In genomic region chr7:43758029-43758860, GRCh38 we compare ENCODE assay signal across 8 cellular contexts. TPM values are rescaled to one million over a fixed set of nuclear protein-coding genes. Genes with fewer than 3 reads are reported as not detected.
A peak's percentile ranks its signal among the peaks of the same experiment; 100 is the strongest.
DNase-seq lines count a peak whose midpoint lies in the region; ATAC-seq and TF ChIP-seq lines count a peak whose summit lies in the region.

TSS of gene BLVRA (plus strand) at chr7:43758680. CDS start at chr7:43771159, 12,479 bp downstream.

- CTCF ChIA-PET in SK-N-SH (lab: Yijun Ruan, JAX) = interaction anchor here (1.3 to 3.7 kb wide), 4 partner anchors 13 to 176 kb away, joined by 4 to 19 read pairs (median 8); partner anchors contain the start of gene STK17A

- no peak within 1 kb of the TSS for H3K14ac ChIP-seq in trophoblast cell (ENCODE audit: low read length)

- intact Hi-C loops in Right ventricle myocardium superior (cut with DNase I) = no loop called here
- intact Hi-C loops in transverse colon (cut with DNase I; ENCODE audit: low total_unique reads) = no loop called here

- H3K36me3 Mint-ChIP-seq in activated naive CD8-positive, alpha-beta T cell = no peaks in the 10 kb centered on the region

- H3K27me3 ChIP-seq in BLaER1 = peaks cover 37% of the 10 kb centered on the region
- no peaks in the 10 kb centered on the region for H3K27me3 ChIP-seq in SK-N-SH (ENCODE audit: insufficient read depth)
- H3K27me3 ChIP-seq in trophoblast cell (ENCODE audit: insufficient read depth, low read length) = peaks cover 8% of the 10 kb centered on the region
- no peaks in the 10 kb centered on the region for H3K27me3 ChIP-seq in transverse colon

- H3K18ac ChIP-seq in trophoblast cell (ENCODE audit: low read length) = no peak within 1 kb of the TSS

- peaks cover 40% of the 10 kb centered on the region for H3K4me1 Mint-ChIP-seq in activated naive CD8-positive, alpha-beta T cell (ENCODE audit: low read depth)

- H3K4me2 ChIP-seq in BLaER1 = peak within 1 kb of the TSS; percentile 95
- peak within 1 kb of the TSS; percentile 91 for H3K4me2 ChIP-seq in SK-N-SH
- peak within 1 kb of the TSS; percentile 98 for H3K4me2 ChIP-seq in trophoblast cell (ENCODE audit: low read length)

- H2AFZ ChIP-seq in SK-N-SH (ENCODE audit: low read depth) (peak within 1 kb of the TSS; percentile 86), trophoblast cell (ENCODE audit: insufficient read depth, low read length, poor library complexity) (peak within 1 kb of the TSS; percentile 9)

- no peak within 1 kb of the TSS for H2AK5ac ChIP-seq in trophoblast cell (ENCODE audit: low read length)

- H3K27ac ChIP-seq in BLaER1 (peak within 1 kb of the TSS; percentile 30; the same call in 1 of the 2 replicates), SK-N-SH (ENCODE audit: low read depth in 2 of 2, low read length in 1 of 2) (peak within 1 kb of the TSS; percentile 66 to 75), trophoblast cell (ENCODE audit: low read depth, low read length) (no peak within 1 kb of the TSS), transverse colon (peak within 1 kb of the TSS; percentile 78 to 84 (median 82))

- POLR2A ChIA-PET in SK-N-SH (lab: Yijun Ruan, JAX) = interaction anchor here (0.7 to 2.4 kb wide), 8 partner anchors 9 to 227 kb away, joined by 3 to 12 read pairs (median 4); partner anchors contain the start of genes COA1, STK17A and UBE2D4

- H3K4me3 ChIP-seq in BLaER1 = peak within 1 kb of the TSS; percentile 75
- peak within 1 kb of the TSS; percentile 74 to 83 for H3K4me3 ChIP-seq in SK-N-SH (ENCODE audit: low read depth in 2 of 2, low read length in 1 of 2)
- H3K4me3 ChIP-seq in trophoblast cell (ENCODE audit: low read depth, low read length) = peak within 1 kb of the TSS; percentile 75
- peak within 1 kb of the TSS; percentile 69 to 85 (median 73) for H3K4me3 ChIP-seq in transverse colon

- peaks cover 6% of the 10 kb centered on the region for H3F3A ChIP-seq in SK-N-SH (replicated peaks; ENCODE audit: insufficient read depth)

- H3K79me1 ChIP-seq in trophoblast cell (ENCODE audit: low read length) = peaks cover 3% of the 10 kb centered on the region

- no peak within 1 kb of the TSS for H2BK12ac ChIP-seq in trophoblast cell (ENCODE audit: low read length)

- no peaks in the 10 kb centered on the region for H3K27me3 Mint-ChIP-seq in activated naive CD8-positive, alpha-beta T cell

- no peak within 1 kb of the TSS for H4K12ac ChIP-seq in trophoblast cell (ENCODE audit: low read depth, low read length)

- DNase-seq in SK-N-SH (peak; percentile 100), Right ventricle myocardium superior (peak; percentile 85), trophoblast cell (peak in 1 of 2 donors; percentile 15), transverse colon (peak; percentile 72)

- no peak within 1 kb of the TSS for H4K91ac ChIP-seq in trophoblast cell (ENCODE audit: low read depth, low read length)

- H3K4me3 Mint-ChIP-seq in activated naive CD8-positive, alpha-beta T cell = peak within 1 kb of the TSS; percentile 85

- TF ChIP-seq CTCF in SK-N-SH (IDR thresholded peaks at IDR 0.05) (no peak), transverse colon (IDR thresholded peaks at IDR 0.05) (no peak)

- no peak for TF ChIP-seq EP300 in SK-N-SH (IDR thresholded peaks at IDR 0.05; ENCODE audit: borderline replicate concordance in 1 of 2, low read depth in 1 of 2, low read length in 1 of 2)
- TF ChIP-seq EP300 in transverse colon (IDR thresholded peaks at IDR 0.05; ENCODE audit: low read depth) = no peak

- H3K4me1 ChIP-seq in BLaER1 = peaks cover 7% of the 10 kb centered on the region
- peaks cover 4 to 14% of the 10 kb centered on the region in 2 experiments; a peak in 2 of 4 replicates for H3K4me1 ChIP-seq in SK-N-SH (ENCODE audit: control insufficient read depth in 1 of 2, insufficient read depth in 2 of 2, low read depth in 1 of 2, low read length in 1 of 2)
- H3K4me1 ChIP-seq in trophoblast cell (ENCODE audit: control insufficient read depth in 1 of 2, insufficient read depth in 2 of 2, low read length in 2 of 2) = peaks cover 4% of the 10 kb centered on the region in 2 experiments
- peaks cover 0 to 17% (median 5%) of the 10 kb centered on the region in 4 donors for H3K4me1 ChIP-seq in transverse colon

- TF ChIP-seq POLR2A in transverse colon (IDR thresholded peaks at IDR 0.05) = no peak

- WGBS in SK-N-SH (ENCODE audit: low lambda C conversion rate) = 39% methylated on average over 24 of the region's 72 CpGs
- WGBS in trophoblast cell (ENCODE audit: extremely low coverage, insufficient coverage, insufficient read length) = no CpG with 5 or more reads among the region's 72 CpGs
- WGBS in transverse colon (ENCODE audit: low coverage in 1 of 2), 2 donors = 15% methylated on average over 26 of the region's 72 CpGs; no CpG with 5 or more reads in 1 of the 2 donors

- no peak for TF ChIP-seq RAD21 in SK-N-SH (IDR thresholded peaks at IDR 0.05; ENCODE audit: low read length)

- peaks cover 26% of the 10 kb centered on the region for H3K79me2 ChIP-seq in SK-N-SH (ENCODE audit: insufficient read depth)
- H3K79me2 ChIP-seq in trophoblast cell (ENCODE audit: control insufficient read depth, insufficient read depth, low read length, poor library complexity) = no peaks in the 10 kb centered on the region

- no peak within 1 kb of the TSS for H2BK120ac ChIP-seq in trophoblast cell (ENCODE audit: insufficient read depth, low read length, poor library complexity)

- in situ Hi-C loops in transverse colon (cut with MboI; ENCODE audit: low pct_ligation_motif_present in 1 of 4, low pct_unique_long_range_greater_than_20kb in 1 of 4, low sequenced_read_pairs in 3 of 4) = no loop called here

- H3K9ac ChIP-seq in BLaER1 = peak within 1 kb of the TSS; percentile 70
- H3K9ac ChIP-seq in SK-N-SH = peak within 1 kb of the TSS; percentile 84
- H3K9ac ChIP-seq in trophoblast cell (ENCODE audit: low read length) = no peak within 1 kb of the TSS

- H4K8ac ChIP-seq in trophoblast cell (ENCODE audit: low read depth, low read length) = no peak within 1 kb of the TSS

- no peak within 1 kb of the TSS for H2BK5ac ChIP-seq in trophoblast cell (ENCODE audit: low read depth, low read length, poor library complexity)

- H3K4ac ChIP-seq in trophoblast cell (ENCODE audit: low read depth, low read length) = no peak within 1 kb of the TSS

- H3K36me3 ChIP-seq in BLaER1 = no peaks in the 10 kb centered on the region
- peaks cover 0 to 5% of the 10 kb centered on the region in 2 experiments for H3K36me3 ChIP-seq in SK-N-SH (replicated peaks in 1 of 2; ENCODE audit: control insufficient read depth in 1 of 2, insufficient read depth in 2 of 2, low read length in 1 of 2)
- H3K36me3 ChIP-seq in trophoblast cell (ENCODE audit: control insufficient read depth in 1 of 2, insufficient read depth in 2 of 2, low read length in 2 of 2) = no peaks in the 10 kb centered on the region
- no peaks in the 10 kb centered on the region for H3K36me3 ChIP-seq in transverse colon

- peak; percentile 78 for ATAC-seq in GM19025 (IDR thresholded peaks at IDR 0.05; ENCODE audit: low read depth, unreplicated experiment)
- ATAC-seq in HG03280 (IDR thresholded peaks at IDR 0.05; ENCODE audit: unreplicated experiment) = peak; percentile 72
- ATAC-seq in Right ventricle myocardium superior (ENCODE audit: poor library complexity) = peak; percentile 92

- H3K9me2 ChIP-seq in SK-N-SH = no peaks in the 10 kb centered on the region

- H3K9me3 ChIP-seq in BLaER1 (no peaks in the 10 kb centered on the region), SK-N-SH (no peaks in the 10 kb centered on the region), trophoblast cell (ENCODE audit: insufficient read depth, low read depth, low read length) (no peaks in the 10 kb centered on the region), transverse colon (no peaks in the 10 kb centered on the region)

- peak within 1 kb of the TSS; percentile 79 for H3K27ac Mint-ChIP-seq in activated naive CD8-positive, alpha-beta T cell

- H4K20me1 ChIP-seq in BLaER1 (no peaks in the 10 kb centered on the region), SK-N-SH (ENCODE audit: insufficient read depth) (no peaks in the 10 kb centered on the region)

- no peak within 1 kb of the TSS for H3K23ac ChIP-seq in trophoblast cell (ENCODE audit: low read length)

- no peaks in the 10 kb centered on the region for H3K9me3 Mint-ChIP-seq in activated naive CD8-positive, alpha-beta T cell (ENCODE audit: low read depth)

TF ChIP-seq in SK-N-SH, 30 proteins besides CTCF, POLR2A, EP300 and RAD21:
- TF ChIP-seq JUND (IDR thresholded peaks at IDR 0.05) (no peak), CHD2 (IDR thresholded peaks at IDR 0.05; ENCODE audit: low read length, partially characterized antibody) (peak; percentile 45), TAF1 (IDR thresholded peaks at IDR 0.05; ENCODE audit: borderline replicate concordance, low read depth, low read length) (peak; percentile 29; the same call in 1 of the 2 replicates), FOXM1 (IDR thresholded peaks at IDR 0.05; ENCODE audit: low read depth) (no peak), FOSL2 (IDR thresholded peaks at IDR 0.05; ENCODE audit: borderline replicate concordance, low read depth) (no peak), SIN3A (IDR thresholded peaks at IDR 0.05; ENCODE audit: borderline replicate concordance, low read depth, low read length) (0 out of 2 replicates have a peak, but pooled peaks have one; percentile 10), GABPA (IDR thresholded peaks at IDR 0.05; ENCODE audit: low read depth) (peak; percentile 11; the same call in 1 of the 2 replicates), MAX (IDR thresholded peaks at IDR 0.05; ENCODE audit: low read depth) (peak; percentile 53; the same call in 1 of the 2 replicates), POLR2AphosphoS5 (IDR thresholded peaks at IDR 0.05; ENCODE audit: low read depth, low read length) (peak; percentile 47; the same call in 1 of the 2 replicates)

RNA-seq across cellular contexts. Expression of gene BLVRA, which starts in this region (rescaled TPM):
- polyA plus RNA-seq in SK-N-SH (2012; rRNA removed) = 111 and 123 TPM in 2 replicates
- polyA plus RNA-seq in SK-N-SH (2012; cell fraction: cytosol; rRNA removed) = 139 and 156 TPM in 2 replicates
- polyA plus RNA-seq in SK-N-SH (2012; cell fraction: nucleus; rRNA removed) = 51.7 and 55.2 TPM in 2 replicates
- total RNA-seq in Right ventricle myocardium superior (51.5 TPM), transverse colon (100 to 1,000 TPM in 1 of 4 donors, 10 to 100 TPM in 2, 1 to 10 TPM in 1; 1.5 to 119 (median 15.9) TPM)
- 3.4 and 4.0 TPM in 2 replicates for polyA plus RNA-seq in trophoblast cell (2013)
